ENCODE assay signal across 8 cellular contexts in the genomic region with DNA sequence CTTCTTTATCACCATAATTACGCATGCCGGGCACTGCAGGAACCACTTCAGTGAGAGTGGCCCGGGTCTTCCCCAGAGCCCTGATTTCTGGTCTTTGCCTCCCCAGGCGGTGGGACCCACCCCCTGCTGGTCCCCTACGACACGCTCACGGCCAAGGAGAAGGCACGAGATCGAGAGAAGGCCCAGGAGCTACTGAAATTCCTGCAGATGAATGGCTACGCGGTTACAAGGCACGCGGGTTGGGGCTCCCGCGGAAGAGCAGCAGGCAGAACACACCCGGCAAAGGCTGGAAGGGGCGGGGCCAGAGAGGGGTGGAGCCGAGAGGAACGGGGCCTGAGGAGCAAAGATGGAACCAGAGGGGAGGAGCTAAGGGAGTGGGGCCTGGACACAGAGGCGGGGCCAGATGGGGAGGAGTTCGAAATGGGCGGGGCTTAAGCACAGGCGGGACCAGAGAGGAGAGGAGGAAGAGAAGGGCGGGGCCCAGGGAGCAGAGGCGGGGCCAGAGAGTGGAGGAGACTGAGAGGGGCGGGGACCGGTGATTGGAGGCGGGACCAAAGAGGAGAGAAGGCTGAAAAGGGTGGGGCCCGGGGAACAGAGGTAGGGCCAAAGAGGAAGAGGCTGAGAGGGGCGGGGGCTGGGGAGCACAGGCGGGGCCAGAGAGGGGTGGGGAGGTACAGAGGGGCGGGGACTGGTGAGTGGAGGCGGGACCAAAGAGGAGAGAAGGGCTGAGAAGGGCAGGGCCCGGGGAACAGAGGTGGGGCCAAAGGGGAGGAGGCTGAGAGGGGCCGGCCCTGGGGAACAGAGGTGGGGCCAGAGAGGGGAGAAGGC.
DNase-seq lines count a peak whose midpoint lies in the region; ATAC-seq and TF ChIP-seq lines count a peak whose summit lies in the region.

No MANE protein-coding gene starts in this region.

- H3K36me3 Mint-ChIP-seq in T-helper 17 cell (ENCODE audit: low read depth): no peaks in the 10 kb centered on the region

- H3K4me3 ChIP-seq in brain microvascular endothelial cell (ENCODE audit: low read depth, low read length): no peak overlapping the region

- no peaks in the 10 kb centered on the region for H3K27me3 ChIP-seq in brain microvascular endothelial cell (replicated peaks)

- no peaks in the 10 kb centered on the region for H3K9me3 ChIP-seq in T-helper 17 cell (ENCODE audit: control insufficient read depth, low read length, poor library complexity, severe bottlenecking)

- peak; percentile 81 for ATAC-seq in GM18517 (IDR thresholded peaks at IDR 0.05; ENCODE audit: unreplicated experiment)
- ATAC-seq in T-helper 17 cell: peak; percentile 91
- ATAC-seq in GM18873 (IDR thresholded peaks at IDR 0.05; ENCODE audit: low FRiP score, unreplicated experiment): no peak

- no peak for TF ChIP-seq CTCF in brain microvascular endothelial cell (IDR thresholded peaks at IDR 0.05; ENCODE audit: low read depth, low read length, missing control alignments)

- peak overlapping the region; percentile 13 for H3K4me3 Mint-ChIP-seq in T-helper 17 cell

- H3K36me3 ChIP-seq in brain microvascular endothelial cell (replicated peaks): no peaks in the 10 kb centered on the region

- no peaks in the 10 kb centered on the region for H3K27me3 Mint-ChIP-seq in T-helper 17 cell

- no peak overlapping the region for H3K27ac ChIP-seq in brain microvascular endothelial cell

- DNase-seq in A172 (ENCODE audit: low spot score) (peak; percentile 94), M059J (ENCODE audit: low read depth) (peak; percentile 23), T-helper 17 cell (peak; percentile 65 to 89 (median 78)), brain microvascular endothelial cell (peak; percentile 35), kidney tubule cell (ENCODE audit: low spot score) (peak; percentile 51)
- DNase-seq in stimulated activated CD4-positive, alpha-beta T cell treated with anti-CD3 and anti-CD28 coated beads, TNF-alpha, amount 100 ng/mL, for 48 hours (ENCODE audit: low read depth in 3 of 3): peak; percentile 57 to 97 (median 82)

- in situ Hi-C loops in brain microvascular endothelial cell (cut with HindIII; ENCODE audit: low pct_ligation_motif_present, low sequenced_read_pairs): no loop called here

- peaks cover 7% of the 10 kb centered on the region for H3K4me1 Mint-ChIP-seq in T-helper 17 cell

- H3K27ac Mint-ChIP-seq in T-helper 17 cell: no peak overlapping the region

Comparison
In these comparisons a context has a peak if more than half of its experiments do, and no peak if none do; other contexts are left out.
1. DNase-seq: peak in every context shown above with its lines; median percentile 94 in A172; 82 in stimulated activated CD4-positive, alpha-beta T cell treated with anti-CD3 and anti-CD28 coated beads, TNF-alpha, amount 100 ng/mL, for 48 hours; 78 in T-helper 17 cell; 51 in kidney tubule cell; 35 in brain microvascular endothelial cell; 23 in M059J.